7 cellular contexts compared by ENCODE assay signal in the genomic region with DNA sequence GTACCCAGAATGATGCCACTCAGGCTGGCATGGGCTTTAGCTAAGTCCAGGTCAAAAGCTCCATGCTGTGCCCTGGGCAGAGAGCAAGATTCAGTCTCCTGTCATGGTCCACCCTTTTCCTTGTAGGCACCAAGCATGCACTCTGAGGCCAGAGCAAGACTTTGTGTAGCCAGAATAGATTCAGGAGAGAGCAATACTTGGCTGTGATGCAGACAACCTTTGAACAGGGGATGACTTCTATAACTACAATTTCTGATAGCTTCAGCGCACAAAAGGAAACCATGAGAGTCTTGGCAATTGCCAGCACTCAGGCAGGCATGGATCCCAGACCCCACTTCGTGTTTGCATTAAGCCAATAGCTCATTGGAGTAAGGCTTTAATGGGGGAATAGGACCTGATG.
"Had no signal": no experiment of that assay in that cellular context is flagged by ENCODE, and none has a peak within 500 bp of the region (broad histone marks: within the 10 kb centered on the region; RNA-seq: fewer than 3 reads in every experiment).

No MANE protein-coding gene starts in this region.

- H3K4me3 ChIP-seq: GM23248, K562 had no signal

- DNase-seq: GM23248, GOT3, H7, HCEC 1CT, IMR-90 had no signal

- H2AFZ ChIP-seq: GM23248 had no signal

- H3K9ac ChIP-seq: GM23248 had no signal

- H3K27ac ChIP-seq: GM23248, HL-60 had no signal

- ATAC-seq: K562 had no signal
